Comparison of ENCODE assay signal across 8 cellular contexts in genomic region chr9:132160802-132161742, GRCh38. TPM values are rescaled to one million over a fixed set of nuclear protein-coding genes. Genes with fewer than 3 reads are reported as not detected.
DNase-seq lines count a peak whose midpoint lies in the region; ATAC-seq and TF ChIP-seq lines count a peak whose summit lies in the region.

No MANE protein-coding gene starts in this region.

- peak; percentile 26 for DNase-seq in COLO668 (lab: John Stamatoyannopoulos, UW; ENCODE audit: unreplicated experiment)
- DNase-seq in LHCN-M2 (ENCODE audit: low read depth), result peak; percentile 73
- DNase-seq in activated CD4-positive, CD25-positive, alpha-beta regulatory T cell treated with anti-CD3 and anti-CD28 coated beads, Interleukin-2, amount 50 U/mL, for 16 hours (ENCODE audit: low read depth, low spot score), result peak; percentile 31
- peak; percentile 28 for DNase-seq in colonic mucosa
- DNase-seq in stimulated activated CD8-positive, alpha-beta memory T cell treated with anti-CD3 and anti-CD28 coated beads, Interleukin-7, amount 100 ng/mL, for 24 hours (ENCODE audit: low read depth), result peak; percentile 26
- DNase-seq in iPS-NIHi11 (ENCODE audit: low spot score), result no peak

- H3K27ac ChIP-seq in colonic mucosa, result no peak overlapping the region

- ATAC-seq in GM19035 (IDR thresholded peaks at IDR 0.05; ENCODE audit: unreplicated experiment), result no peak

- no peak for TF ChIP-seq CTCF in colonic mucosa (IDR thresholded peaks at IDR 0.05)

- peak overlapping the region in 1 of 2 donors; percentile 35 for H3K9ac ChIP-seq in colonic mucosa (ENCODE audit: low read depth in 2 of 2, low read length in 2 of 2)

- H3K4me1 ChIP-seq in colonic mucosa (peaks cover 3% of the 10 kb centered on the region), mononuclear cell (ENCODE audit: insufficient read depth, low read length) (peaks cover 28% of the 10 kb centered on the region)

- H3K27me3 ChIP-seq in colonic mucosa (peaks cover 45% of the 10 kb centered on the region), mononuclear cell (ENCODE audit: insufficient read depth, low read length) (peaks cover 33% of the 10 kb centered on the region)

- H3K36me3 ChIP-seq in colonic mucosa, result no peaks in the 10 kb centered on the region

- H3K4me3 ChIP-seq in colonic mucosa, result peak overlapping the region; percentile 28
- peak overlapping the region; percentile 56 for H3K4me3 ChIP-seq in mononuclear cell (ENCODE audit: low read length)

- intact Hi-C loops in colonic mucosa (cut with DNase I), result no loop called here

- H3K9me3 ChIP-seq in colonic mucosa (no peaks in the 10 kb centered on the region), mononuclear cell (ENCODE audit: low read depth, low read length) (no peaks in the 10 kb centered on the region)

RNA-seq across cellular contexts. Expression of gene NTNG2, which starts 0.8 kb away (rescaled TPM):
- 2.2 and 2.4 TPM in 2 replicates for total RNA-seq in LHCN-M2 (2014; rRNA removed)
- polyA plus RNA-seq in LHCN-M2 (2012), result 0.84 TPM
- total RNA-seq in colonic mucosa, result 1 to 10 TPM in 1 of 2 donors, under 1 TPM in 1; 0.59 to 1.3 TPM
- total RNA-seq in mononuclear cell, result 1.3 TPM
